In genomic region chr13:44386932-44387556, GRCh38 we compare ENCODE assay signal across 1 cellular context.
TF ChIP-seq lines count a peak whose summit lies in the region.

No MANE protein-coding gene starts in this region.

TF ChIP-seq in H1, 55 proteins besides CTCF, POLR2A, EP300 and RAD21:
- TF ChIP-seq ATF2 (IDR thresholded peaks at IDR 0.05; ENCODE audit: low read length) (no peak), YY1 (IDR thresholded peaks at IDR 0.05; ENCODE audit: low read depth, low read length) (no peak), TEAD4 (IDR thresholded peaks at IDR 0.05; ENCODE audit: low read depth, low read length) (no peak), SIX5 (IDR thresholded peaks at IDR 0.05; ENCODE audit: low read depth, low read length) (no peak), ZNF274 (IDR thresholded peaks at IDR 0.05; ENCODE audit: borderline replicate concordance, extremely low read depth, low read length) (no peak), NANOG (IDR thresholded peaks at IDR 0.05; ENCODE audit: insufficient read depth, low read depth, low read length, poor library complexity, severe bottlenecking) (no peak), BRCA1 (IDR thresholded peaks at IDR 0.05; ENCODE audit: low read depth, low read length) (no peak), EZH2 (IDR thresholded peaks at IDR 0.05; ENCODE audit: low read depth, low read length, severe bottlenecking) (no peak), TAF7 (optimal IDR thresholded peaks at IDR 0.05; ENCODE audit: borderline replicate concordance, low read depth, low read length) (no peak)
